ENCODE assay signal across 8 cellular contexts in genomic region chr4:36187723-36188333, GRCh38. TPM values are rescaled to one million over a fixed set of nuclear protein-coding genes. Genes with fewer than 3 reads are reported as not detected.
DNase-seq lines count a peak whose midpoint lies in the region; ATAC-seq and TF ChIP-seq lines count a peak whose summit lies in the region.

No MANE protein-coding gene starts in this region.

- no peaks in the 10 kb centered on the region for H3K9me3 ChIP-seq in heart right ventricle
- H3K9me3 ChIP-seq in right atrium auricular region: no peaks in the 10 kb centered on the region
- H3K9me3 ChIP-seq in psoas muscle: no peaks in the 10 kb centered on the region

- peaks cover 0 to 11% (median 0%) of the 10 kb centered on the region in 9 donors for H3K4me1 ChIP-seq in heart right ventricle
- no peaks in the 10 kb centered on the region for H3K4me1 ChIP-seq in right atrium auricular region
- no peaks in the 10 kb centered on the region for H3K4me1 ChIP-seq in psoas muscle

- DNase-seq in heart right ventricle: no peak
- no peak for DNase-seq in right atrium auricular region (ENCODE audit: low spot score)
- peak; percentile 10 to 71 for DNase-seq in NCI-H446 (lab: John Stamatoyannopoulos, UW)
- peak; percentile 62 for DNase-seq in choroid plexus epithelial cell (ENCODE audit: low read depth)
- DNase-seq in psoas muscle: no peak
- DNase-seq in globus pallidus (ENCODE audit: low spot score): no peak
- DNase-seq in GM19240 (ENCODE audit: insufficient read length, low spot score): no peak

- peaks cover 0 to 33% (median 0%) of the 10 kb centered on the region in 9 donors for H3K36me3 ChIP-seq in heart right ventricle
- no peaks in the 10 kb centered on the region for H3K36me3 ChIP-seq in right atrium auricular region
- H3K36me3 ChIP-seq in psoas muscle (ENCODE audit: insufficient read depth in 1 of 2, low read depth in 1 of 2): no peaks in the 10 kb centered on the region

- no peaks in the 10 kb centered on the region for H3K27me3 ChIP-seq in heart right ventricle
- H3K27me3 ChIP-seq in right atrium auricular region: no peaks in the 10 kb centered on the region
- H3K27me3 ChIP-seq in psoas muscle (ENCODE audit: insufficient read depth in 3 of 3, low read length in 2 of 3): no peaks in the 10 kb centered on the region

- ATAC-seq in heart right ventricle (no peak), psoas muscle (no peak), GM21526 (IDR thresholded peaks at IDR 0.05; ENCODE audit: low FRiP score, unreplicated experiment) (no peak)

- intact Hi-C loops in heart right ventricle (cut with DNase I) (no loop called here), psoas muscle (cut with DNase I) (no loop called here)

- H3K27ac ChIP-seq in heart right ventricle (no peak overlapping the region), right atrium auricular region (no peak overlapping the region), psoas muscle (no peak overlapping the region)

- 57 to 60% methylated on average over 4 of the region's 4 CpGs for WGBS in heart right ventricle, 2 donors
- WGBS in psoas muscle, 3 donors: 50 to 54% (median 54%) methylated on average over 4 of the region's 4 CpGs

- TF ChIP-seq CTCF in heart right ventricle (IDR thresholded peaks at IDR 0.05): peak in 7 of 9 donors; percentile 24 to 46 (median 31)
- peak in 1 of 2 donors; percentile 57 for TF ChIP-seq CTCF in right atrium auricular region (IDR thresholded peaks at IDR 0.05)
- TF ChIP-seq CTCF in choroid plexus epithelial cell (conservative IDR thresholded peaks at IDR 0.05; ENCODE audit: low read depth, low read length): peak; percentile 70
- TF ChIP-seq CTCF in psoas muscle (IDR thresholded peaks at IDR 0.05): peak; percentile 24

- H3K4me3 ChIP-seq in heart right ventricle: no peak overlapping the region
- H3K4me3 ChIP-seq in right atrium auricular region: no peak overlapping the region
- H3K4me3 ChIP-seq in choroid plexus epithelial cell (ENCODE audit: low read depth, low read length): no peak overlapping the region
- no peak overlapping the region for H3K4me3 ChIP-seq in psoas muscle

RNA-seq across cellular contexts. Expression of gene ARAP2, which starts 56.5 kb away (rescaled TPM):
- total RNA-seq in heart right ventricle (1 to 10 TPM; 1.5 to 6.9 (median 3.3) TPM), right atrium auricular region (10 to 100 TPM in 1 of 2 donors, 1 to 10 TPM in 1; 5.7 to 10.1 TPM), psoas muscle (1 to 10 TPM; 1.4 to 2.7 (median 1.5) TPM)
- polyA plus RNA-seq in heart right ventricle (under 1 TPM; 0.19 to 0.51 TPM), psoas muscle (under 1 TPM; 0.11 to 0.22 (median 0.21) TPM)

Comparison
In these comparisons a context has a peak if more than half of its experiments do, and no peak if none do; other contexts are left out.
1. DNase-seq: peak in NCI-H446 (2 of 2) and choroid plexus epithelial cell (single experiment); none in heart right ventricle (0 of 2), right atrium auricular region (single experiment), psoas muscle (0 of 2), globus pallidus (single experiment) and GM19240 (single experiment).